1 cellular context compared by ENCODE assay signal in genomic region chr6:157592566-157592965, GRCh38.
TF ChIP-seq lines count a peak whose summit lies in the region.

No MANE protein-coding gene starts in this region.

TF ChIP-seq in HEK293, 187 proteins besides CTCF, POLR2A, EP300 and RAD21 (continued from another document):
- TF ChIP-seq, protein P1, sequence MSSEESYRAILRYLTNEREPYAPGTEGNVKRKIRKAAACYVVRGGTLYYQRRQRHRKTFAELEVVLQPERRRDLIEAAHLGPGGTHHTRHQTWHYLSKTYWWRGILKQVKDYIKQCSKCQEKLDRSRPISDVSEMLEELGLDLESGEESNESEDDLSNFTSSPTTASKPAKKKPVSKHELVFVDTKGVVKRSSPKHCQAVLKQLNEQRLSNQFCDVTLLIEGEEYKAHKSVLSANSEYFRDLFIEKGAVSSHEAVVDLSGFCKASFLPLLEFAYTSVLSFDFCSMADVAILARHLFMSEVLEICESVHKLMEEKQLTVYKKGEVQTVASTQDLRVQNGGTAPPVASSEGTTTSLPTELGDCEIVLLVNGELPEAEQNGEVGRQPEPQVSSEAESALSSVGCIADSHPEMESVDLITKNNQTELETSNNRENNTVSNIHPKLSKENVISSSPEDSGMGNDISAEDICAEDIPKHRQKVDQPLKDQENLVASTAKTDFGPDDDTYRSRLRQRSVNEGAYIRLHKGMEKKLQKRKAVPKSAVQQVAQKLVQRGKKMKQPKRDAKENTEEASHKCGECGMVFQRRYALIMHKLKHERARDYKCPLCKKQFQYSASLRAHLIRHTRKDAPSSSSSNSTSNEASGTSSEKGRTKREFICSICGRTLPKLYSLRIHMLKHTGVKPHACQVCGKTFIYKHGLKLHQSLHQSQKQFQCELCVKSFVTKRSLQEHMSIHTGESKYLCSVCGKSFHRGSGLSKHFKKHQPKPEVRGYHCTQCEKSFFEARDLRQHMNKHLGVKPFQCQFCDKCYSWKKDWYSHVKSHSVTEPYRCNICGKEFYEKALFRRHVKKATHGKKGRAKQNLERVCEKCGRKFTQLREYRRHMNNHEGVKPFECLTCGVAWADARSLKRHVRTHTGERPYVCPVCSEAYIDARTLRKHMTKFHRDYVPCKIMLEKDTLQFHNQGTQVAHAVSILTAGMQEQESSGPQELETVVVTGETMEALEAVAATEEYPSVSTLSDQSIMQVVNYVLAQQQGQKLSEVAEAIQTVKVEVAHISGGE (tag by site-specific recombination; conservative IDR thresholded peaks at IDR 0.05; ENCODE audit: low read depth) = no peak
- TF ChIP-seq ZNF510 (tag by site-specific recombination; IDR thresholded peaks at IDR 0.05; ENCODE audit: insufficient replicate concordance) = no peak
TF ChIP-seq in HEK293: peak in this region for 1.
